ENCODE assay signal across 13 cellular contexts in the genomic region with DNA sequence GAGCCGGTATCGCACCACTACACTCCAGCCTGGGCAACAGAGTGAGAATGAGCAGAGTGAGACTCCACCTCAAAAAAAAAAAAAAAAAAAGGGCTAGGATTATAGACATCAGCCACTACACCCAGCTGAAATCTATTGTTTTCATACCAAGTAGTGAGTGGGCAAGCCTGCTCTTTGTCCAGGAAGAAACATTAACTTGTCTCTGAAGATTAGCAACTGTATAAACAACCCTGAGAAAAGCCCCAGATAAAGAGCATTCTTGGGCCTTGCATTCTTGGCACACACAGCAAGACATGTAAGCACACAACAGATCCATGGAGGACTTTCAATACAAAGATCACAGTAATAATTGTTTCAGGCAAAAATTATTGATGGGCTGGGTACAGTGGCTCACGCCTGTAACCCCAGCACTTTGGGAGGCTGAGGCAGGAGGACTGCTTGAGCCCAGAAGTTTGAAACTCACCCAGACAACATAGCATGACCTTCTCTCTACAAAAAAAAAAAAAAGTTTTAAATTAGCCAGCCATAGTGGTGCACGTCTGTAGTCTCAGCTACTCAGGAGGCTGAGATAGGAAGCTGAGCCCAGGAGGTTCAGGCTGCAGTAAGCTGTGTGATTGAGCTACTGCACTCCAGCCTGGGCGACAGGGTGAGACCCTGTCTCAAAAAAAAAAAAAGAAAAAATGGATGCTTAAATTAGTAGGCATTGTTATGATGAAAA. TPM values are rescaled to one million over a fixed set of nuclear protein-coding genes. Genes with fewer than 3 reads are reported as not detected.
A peak's percentile ranks its signal among the peaks of the same experiment; 100 is the strongest.
DNase-seq lines count a peak whose midpoint lies in the region; ATAC-seq lines count a peak whose summit lies in the region.
"Had no signal": no experiment of that assay in that cellular context is flagged by ENCODE, and none has a peak within 500 bp of the region (broad histone marks: within the 10 kb centered on the region; RNA-seq: fewer than 3 reads in every experiment).

No MANE protein-coding gene starts in this region.

- peaks cover 7% of the 10 kb centered on the region for H3K4me1 Mint-ChIP-seq in activated CD4-positive, alpha-beta memory T cell treated with anti-CD3 and anti-CD28 coated beads for 36 hours (ENCODE audit: low read depth)

- POLR2A ChIA-PET in activated CD4-positive, alpha-beta memory T cell treated with anti-CD3 and anti-CD28 coated beads for 36 hours (lab: Charles Lee): no interaction called here

- no peak overlapping the region for H3K4me3 Mint-ChIP-seq in activated CD4-positive, alpha-beta memory T cell treated with anti-CD3 and anti-CD28 coated beads for 36 hours
- H3K4me3 Mint-ChIP-seq: activated naive CD8-positive, alpha-beta T cell treated with anti-CD3 and anti-CD28 coated beads, Interleukin-2, amount 10 ng/mL, durations not matched to agents 7 days and 5 days had no signal

- intact Hi-C loops in activated CD4-positive, alpha-beta memory T cell treated with anti-CD3 and anti-CD28 coated beads for 36 hours (cut with micrococcal nuclease): no loop called here

- no peaks in the 10 kb centered on the region for H3K9me3 Mint-ChIP-seq in activated CD4-positive, alpha-beta memory T cell treated with anti-CD3 and anti-CD28 coated beads for 36 hours
- H3K9me3 Mint-ChIP-seq: activated naive CD8-positive, alpha-beta T cell treated with anti-CD3 and anti-CD28 coated beads, Interleukin-2, amount 10 ng/mL, durations not matched to agents 7 days and 5 days; CD4-positive, CD25-positive, alpha-beta regulatory T cell had no signal

- CTCF ChIA-PET in activated CD4-positive, alpha-beta memory T cell treated with anti-CD3 and anti-CD28 coated beads for 36 hours (lab: Charles Lee): no interaction called here

- ATAC-seq in HG03139 (IDR thresholded peaks at IDR 0.05; ENCODE audit: unreplicated experiment): no peak
- no peak for ATAC-seq in HG02571 (IDR thresholded peaks at IDR 0.05; ENCODE audit: unreplicated experiment)
- ATAC-seq: left cardiac atrium had no signal

- peak; percentile 87 for DNase-seq in ACHN
- DNase-seq in NCI-H226: peak; percentile 64
- peak; percentile 41 for DNase-seq in epidermal melanocyte (ENCODE audit: insufficient read length, low spot score)
- peak; percentile 68 for DNase-seq in myocyte (ENCODE audit: low read depth)
- no peak for DNase-seq in activated CD4-positive, alpha-beta memory T cell treated with anti-CD3 and anti-CD28 coated beads for 36 hours
- no peak for DNase-seq in medulla oblongata (ENCODE audit: extremely low spot score)
- DNase-seq: activated naive CD8-positive, alpha-beta T cell treated with anti-CD3 and anti-CD28 coated beads, Interleukin-2, amount 10 ng/mL, durations not matched to agents 7 days and 5 days; CD4-positive, CD25-positive, alpha-beta regulatory T cell; left cardiac atrium; NCI-H1694; T-helper 1 cell had no signal

- peaks cover 8% of the 10 kb centered on the region for H3K36me3 Mint-ChIP-seq in activated CD4-positive, alpha-beta memory T cell treated with anti-CD3 and anti-CD28 coated beads for 36 hours
- H3K36me3 Mint-ChIP-seq: CD4-positive, CD25-positive, alpha-beta regulatory T cell had no signal

- H3K27ac Mint-ChIP-seq in activated CD4-positive, alpha-beta memory T cell treated with anti-CD3 and anti-CD28 coated beads for 36 hours: no peak overlapping the region
- H3K27ac Mint-ChIP-seq: activated naive CD8-positive, alpha-beta T cell treated with anti-CD3 and anti-CD28 coated beads, Interleukin-2, amount 10 ng/mL, durations not matched to agents 7 days and 5 days; CD4-positive, CD25-positive, alpha-beta regulatory T cell had no signal

- in situ Hi-C loops in ACHN (cut with HindIII; ENCODE audit: low pct_ligation_motif_present, low pct_unique_long_range_greater_than_20kb, low sequenced_read_pairs): no loop called here

- H3K27me3 Mint-ChIP-seq in activated CD4-positive, alpha-beta memory T cell treated with anti-CD3 and anti-CD28 coated beads for 36 hours: no peaks in the 10 kb centered on the region
- H3K27me3 Mint-ChIP-seq: activated naive CD8-positive, alpha-beta T cell treated with anti-CD3 and anti-CD28 coated beads, Interleukin-2, amount 10 ng/mL, durations not matched to agents 7 days and 5 days; CD4-positive, CD25-positive, alpha-beta regulatory T cell had no signal

RNA-seq across cellular contexts. Expression of a gene that starts 4.4 kb away (rescaled TPM):
- 66.0 and 72.7 TPM in 2 replicates for total RNA-seq in myocyte
- polyA plus RNA-seq in myocyte (2012): 39.4 TPM
- total RNA-seq in activated CD4-positive, alpha-beta memory T cell treated with anti-CD3 and anti-CD28 coated beads for 36 hours: 10 to 100 TPM; 16.3 to 20.9 TPM

RNA-seq across cellular contexts. Expression of a gene that starts 4.7 kb away (rescaled TPM):
- 290 and 369 TPM in 2 replicates for total RNA-seq in myocyte
- 121 TPM for polyA plus RNA-seq in myocyte (2012)
- total RNA-seq in activated CD4-positive, alpha-beta memory T cell treated with anti-CD3 and anti-CD28 coated beads for 36 hours: 100 to 1,000 TPM; 222 to 230 TPM

RNA-seq across cellular contexts. Expression of a gene that starts 17.2 kb away (rescaled TPM):
- total RNA-seq in myocyte: 155 and 162 TPM in 2 replicates
- 198 TPM for polyA plus RNA-seq in myocyte (2012)
- total RNA-seq in activated CD4-positive, alpha-beta memory T cell treated with anti-CD3 and anti-CD28 coated beads for 36 hours: 100 to 1,000 TPM; 130 to 133 TPM

RNA-seq across cellular contexts. Expression of a gene that starts 45.9 kb away (rescaled TPM):
- total RNA-seq in myocyte: 35.2 and 57.5 TPM in 2 replicates
- polyA plus RNA-seq in myocyte (2012): 10.1 TPM
- 1 to 10 TPM; 2.4 to 3.0 TPM for total RNA-seq in activated CD4-positive, alpha-beta memory T cell treated with anti-CD3 and anti-CD28 coated beads for 36 hours

RNA-seq across cellular contexts. Expression of a gene that starts 59.4 kb away (rescaled TPM):
- 616 and 682 TPM in 2 replicates for total RNA-seq in myocyte
- polyA plus RNA-seq in myocyte (2012): 575 TPM
- total RNA-seq in activated CD4-positive, alpha-beta memory T cell treated with anti-CD3 and anti-CD28 coated beads for 36 hours: 100 to 1,000 TPM; 764 to 766 TPM

Comparison
In these comparisons a context has a peak if more than half of its experiments do, and no peak if none do; other contexts are left out.
1. DNase-seq: peak in ACHN (single experiment), NCI-H226 (single experiment), epidermal melanocyte (single experiment) and myocyte (single experiment); none in activated CD4-positive, alpha-beta memory T cell treated with anti-CD3 and anti-CD28 coated beads for 36 hours (single experiment) and medulla oblongata (single experiment).